Comparison of ENCODE assay signal across 9 cellular contexts in the genomic region with DNA sequence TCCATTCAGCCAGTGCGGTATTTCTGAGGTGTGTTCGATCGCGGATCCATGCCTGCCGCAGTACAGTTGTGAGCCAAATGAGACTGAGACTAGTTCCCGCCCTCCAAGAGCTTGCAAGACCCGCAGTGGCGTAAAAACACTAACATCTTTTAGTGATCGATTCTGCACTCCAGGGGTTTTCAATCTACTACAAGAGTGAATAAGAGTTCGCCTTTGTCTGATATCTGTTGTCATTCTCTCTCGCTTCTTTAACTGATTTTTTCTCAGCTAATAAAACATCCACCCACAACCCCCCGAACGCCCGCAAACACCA. TPM values are rescaled to one million over a fixed set of nuclear protein-coding genes. Genes with fewer than 3 reads are reported as not detected.
DNase-seq lines count a peak whose midpoint lies in the region; ATAC-seq and TF ChIP-seq lines count a peak whose summit lies in the region.
"Had no signal": no experiment of that assay in that cellular context is flagged by ENCODE, and none has a peak within 500 bp of the region (broad histone marks: within the 10 kb centered on the region; RNA-seq: fewer than 3 reads in every experiment).

No MANE protein-coding gene starts in this region.

- H3K4me1 ChIP-seq in GM23338 (ENCODE audit: insufficient read depth) (peaks cover 44% of the 10 kb centered on the region), iPS-18a (ENCODE audit: control insufficient read depth, low read depth, low read length) (peaks cover 33% of the 10 kb centered on the region), stomach (peaks cover 38 to 75% (median 62%) of the 10 kb centered on the region in 4 donors)

- no peaks in the 10 kb centered on the region for H3K9me2 ChIP-seq in GM23338 (ENCODE audit: insufficient read depth)

- TF ChIP-seq EP300 in stomach (IDR thresholded peaks at IDR 0.05): no peak

- peaks cover 45% of the 10 kb centered on the region for H3K79me2 ChIP-seq in GM23338 (replicated peaks; ENCODE audit: insufficient read depth)

- H3K4me3 ChIP-seq in BJ (ENCODE audit: low read depth, low read length): peak overlapping the region; percentile 38
- H3K4me3 ChIP-seq in GM23338: peak overlapping the region; percentile 99
- peak overlapping the region; percentile 100 for H3K4me3 ChIP-seq in iPS-18a (ENCODE audit: low read length)
- H3K4me3 ChIP-seq in stomach: peak overlapping the region; percentile 82 to 92 (median 87)

- H3K27ac Mint-ChIP-seq in GM23338: peak overlapping the region; percentile 100
- peak overlapping the region; percentile 99 to 100 for H3K27ac Mint-ChIP-seq in activated naive CD4-positive, alpha-beta T cell treated with anti-CD3 and anti-CD28 coated beads, Interleukin-2, amount 50 U/mL, for 72 hours

- intact Hi-C loops in stomach (cut with DNase I; ENCODE audit: low total_unique reads): no loop called here

- DNase-seq in BJ (ENCODE audit: low read depth): no peak
- no peak for DNase-seq in GM23338 (ENCODE audit: low spot score)
- no peak for DNase-seq in activated naive CD4-positive, alpha-beta T cell treated with anti-CD3 and anti-CD28 coated beads, Interleukin-2, amount 50 U/mL, for 72 hours (ENCODE audit: low spot score in 2 of 2)
- no peak for DNase-seq in stomach
- DNase-seq in GM20000 (ENCODE audit: low spot score): no peak
- DNase-seq in NCI-H187 (lab: John Stamatoyannopoulos, UW): no peak

- no peak for TF ChIP-seq POLR2A in stomach (IDR thresholded peaks at IDR 0.05)

- peaks cover 27% of the 10 kb centered on the region for H3K27me3 Mint-ChIP-seq in GM23338 (ENCODE audit: insufficient read depth, low read depth, poor library complexity)

- H3K36me3 Mint-ChIP-seq in GM23338 (ENCODE audit: low read depth): peaks cover 48% of the 10 kb centered on the region
- H3K36me3 Mint-ChIP-seq in activated naive CD4-positive, alpha-beta T cell treated with anti-CD3 and anti-CD28 coated beads, Interleukin-2, amount 50 U/mL, for 72 hours: peaks cover 34 to 50% of the 10 kb centered on the region in 2 donors

- peaks cover 24% of the 10 kb centered on the region for H4K20me1 ChIP-seq in GM23338 (replicated peaks; ENCODE audit: insufficient read depth)

- POLR2A ChIA-PET in BJ (lab: Charles Lee): interaction anchor here (0.6 to 0.9 kb wide), 6 partner anchors 9 to 749 kb away, joined by 3 to 15 read pairs (median 5); no protein-coding TSS in a partner anchor

- peak overlapping the region; percentile 99 for H3K4me2 ChIP-seq in GM23338

- peaks cover 47% of the 10 kb centered on the region for H3K4me1 Mint-ChIP-seq in GM23338

- no peak for TF ChIP-seq CTCF in BJ (IDR thresholded peaks at IDR 0.05; ENCODE audit: insufficient read depth, low read depth, low read length)
- TF ChIP-seq CTCF in GM23338 (conservative IDR thresholded peaks at IDR 0.05; ENCODE audit: low read depth in 2 of 2): no peak
- no peak for TF ChIP-seq CTCF in stomach (IDR thresholded peaks at IDR 0.05)
- TF ChIP-seq CTCF in GM20000 (IDR thresholded peaks at IDR 0.05; ENCODE audit: extremely low read depth, missing control alignments): no peak

- no peaks in the 10 kb centered on the region for H3K9me3 ChIP-seq in iPS-18a (ENCODE audit: control insufficient read depth, low read depth, low read length)
- H3K9me3 ChIP-seq in stomach: no peaks in the 10 kb centered on the region

- H3F3A ChIP-seq in GM23338 (replicated peaks; ENCODE audit: low read depth): peaks cover 50% of the 10 kb centered on the region

- H2AFZ ChIP-seq in GM23338: no peak overlapping the region

- H3K27ac ChIP-seq in GM23338 (ENCODE audit: low read depth): peak overlapping the region; percentile 55; the same call in 1 of the 2 replicates
- H3K27ac ChIP-seq in iPS-18a (ENCODE audit: low read length): peak overlapping the region; percentile 99
- H3K27ac ChIP-seq in stomach: peak overlapping the region; percentile 94 to 97 (median 96)

- peak overlapping the region; percentile 88 for H3K4me3 Mint-ChIP-seq in GM23338

- WGBS in stomach, 5 donors: 0 to 4% (median 2%) methylated on average over 14 of the region's 14 CpGs

- CTCF ChIA-PET in BJ (lab: Yijun Ruan, JAX): interaction anchor here (1.5 to 2.8 kb wide), 4 partner anchors 25 to 45 kb away, joined by 5 to 11 read pairs (median 8); partner anchors contain the start of gene ARL5C

- H3K27me3 ChIP-seq in BJ (ENCODE audit: control insufficient read depth, insufficient read depth, low read length): no peaks in the 10 kb centered on the region
- H3K27me3 ChIP-seq in GM23338 (ENCODE audit: insufficient read depth): no peaks in the 10 kb centered on the region
- H3K27me3 ChIP-seq in iPS-18a (ENCODE audit: control insufficient read depth, insufficient read depth, low read length): no peaks in the 10 kb centered on the region
- H3K27me3 ChIP-seq in stomach: no peaks in the 10 kb centered on the region

- peak; percentile 1; the same call in 1 of the 3 replicates for ATAC-seq in GM23338
- peak; percentile 20 to 50 for ATAC-seq in activated naive CD4-positive, alpha-beta T cell treated with anti-CD3 and anti-CD28 coated beads, Interleukin-2, amount 50 U/mL, for 72 hours
- ATAC-seq in HG03457 (IDR thresholded peaks at IDR 0.05; ENCODE audit: unreplicated experiment): no peak

- H3K9ac ChIP-seq in iPS-18a (ENCODE audit: low read length): peak overlapping the region; percentile 97

- no peaks in the 10 kb centered on the region; the same call in 2 of the 3 replicates for H3K9me3 Mint-ChIP-seq in GM23338
- H3K9me3 Mint-ChIP-seq in activated naive CD4-positive, alpha-beta T cell treated with anti-CD3 and anti-CD28 coated beads, Interleukin-2, amount 50 U/mL, for 72 hours: no peaks in the 10 kb centered on the region

- H3K36me3 ChIP-seq in BJ (ENCODE audit: control insufficient read depth, insufficient read depth, low read length) (peaks cover 22% of the 10 kb centered on the region), GM23338 (ENCODE audit: insufficient read depth) (peaks cover 39% of the 10 kb centered on the region), iPS-18a (ENCODE audit: control insufficient read depth, low read depth, low read length) (peaks cover 40% of the 10 kb centered on the region), stomach (peaks cover 33 to 36% (median 34%) of the 10 kb centered on the region in 4 donors)

TF ChIP-seq in GM23338, 12 proteins besides CTCF, POLR2A, EP300 and RAD21 (continues in another document):
- TF ChIP-seq ETS1 (IDR thresholded peaks at IDR 0.05) (no peak), STAT1 (IDR thresholded peaks at IDR 0.05; ENCODE audit: unreplicated experiment) (no peak)

RNA-seq across cellular contexts. Expression of gene RPL19, which starts 0.5 kb away (rescaled TPM):
- polyA plus RNA-seq in BJ (2011; rRNA removed) (1,903 and 2,002 TPM in 2 replicates), GM23338 (2016; fragmentation: Nextera tagmentation; extraction: Ambion mirVana) (2,627 and 2,838 TPM in 2 replicates), stomach (1,000 to 10,000 TPM; 3,254 to 4,546 (median 3,773) TPM)
- polyA minus RNA-seq in BJ (2011; rRNA and poly(A)+ RNA removed): 352 and 471 TPM in 2 replicates
- total RNA-seq in GM23338 (2014; rRNA removed; shearing (Covaris generic)): 1,594 and 1,843 TPM in 2 replicates
- 1,000 to 10,000 TPM; 2,719 to 2,768 TPM for total RNA-seq in activated naive CD4-positive, alpha-beta T cell treated with anti-CD3 and anti-CD28 coated beads, Interleukin-2, amount 50 U/mL, for 72 hours
- total RNA-seq in stomach: 1,000 to 10,000 TPM; 1,114 to 2,498 (median 1,672) TPM

RNA-seq across cellular contexts. Expression of gene CACNB1, which starts 2.2 kb away (rescaled TPM):
- polyA plus RNA-seq in BJ (2011; rRNA removed) (6.6 and 8.5 TPM in 2 replicates), GM23338 (2016; fragmentation: Nextera tagmentation; extraction: Ambion mirVana) (7.8 and 8.4 TPM in 2 replicates), stomach (1 to 10 TPM; 2.4 to 2.7 (median 2.7) TPM)
- polyA minus RNA-seq in BJ (2011; rRNA and poly(A)+ RNA removed): 6.7 and 14.2 TPM in 2 replicates
- 12.5 and 13.1 TPM in 2 replicates for total RNA-seq in GM23338 (2014; rRNA removed; shearing (Covaris generic))
- total RNA-seq in activated naive CD4-positive, alpha-beta T cell treated with anti-CD3 and anti-CD28 coated beads, Interleukin-2, amount 50 U/mL, for 72 hours: 10 to 100 TPM; 15.0 to 26.6 TPM
- total RNA-seq in stomach: 10 to 100 TPM in 2 of 5 donors, 1 to 10 TPM in 3; 4.2 to 57.2 (median 8.9) TPM

RNA-seq across cellular contexts. Expression of gene STAC2, which starts 26.1 kb away (rescaled TPM):
- polyA plus RNA-seq in BJ (2011; rRNA removed) (not detected in 2 replicates), GM23338 (2016; fragmentation: Nextera tagmentation; extraction: Ambion mirVana) (1.9 and 2.0 TPM in 2 replicates), stomach (under 1 TPM in 2 of 3 donors, not detected in 1; 0.15 to 0.20 TPM)
- not detected in 2 replicates for polyA minus RNA-seq in BJ (2011; rRNA and poly(A)+ RNA removed)
- 1.7 and 3.1 TPM in 2 replicates for total RNA-seq in GM23338 (2014; rRNA removed; shearing (Covaris generic))
- not detected for total RNA-seq in activated naive CD4-positive, alpha-beta T cell treated with anti-CD3 and anti-CD28 coated beads, Interleukin-2, amount 50 U/mL, for 72 hours
- total RNA-seq in stomach: under 1 TPM in 1 of 5 donors, not detected in 4; under 0.01 TPM
- total RNA-seq: pulmonary artery endothelial cell had no signal

RNA-seq across cellular contexts. Expression of gene ARL5C, which starts 33.7 kb away (rescaled TPM):
- polyA plus RNA-seq in BJ (2011; rRNA removed) (not detected in 2 replicates), GM23338 (2016; fragmentation: Nextera tagmentation; extraction: Ambion mirVana) (not detected in 2 replicates), stomach (not detected)
- polyA minus RNA-seq in BJ (2011; rRNA and poly(A)+ RNA removed): 0.05 and 0.10 TPM in 2 replicates
- not detected in 2 replicates for total RNA-seq in GM23338 (2014; rRNA removed; shearing (Covaris generic))
- under 1 TPM in 1 of 2 donors, not detected in 1; 0.25 TPM for total RNA-seq in activated naive CD4-positive, alpha-beta T cell treated with anti-CD3 and anti-CD28 coated beads, Interleukin-2, amount 50 U/mL, for 72 hours
- not detected for total RNA-seq in stomach
- total RNA-seq: pulmonary artery endothelial cell had no signal

RNA-seq across cellular contexts. Expression of gene PLXDC1, which starts 48.2 kb away (rescaled TPM):
- polyA plus RNA-seq in BJ (2011; rRNA removed): 1.8 and 5.0 TPM in 2 replicates
- 0.90 and 1.7 TPM in 2 replicates for polyA minus RNA-seq in BJ (2011; rRNA and poly(A)+ RNA removed)
- total RNA-seq in GM23338 (2014; rRNA removed; shearing (Covaris generic)): 0.28 and 0.39 TPM in 2 replicates
- polyA plus RNA-seq in GM23338 (2016; fragmentation: Nextera tagmentation; extraction: Ambion mirVana): 0.75 and 0.91 TPM in 2 replicates
- 10 to 100 TPM in 1 of 2 donors, 1 to 10 TPM in 1; 1.5 to 10.6 TPM for total RNA-seq in activated naive CD4-positive, alpha-beta T cell treated with anti-CD3 and anti-CD28 coated beads, Interleukin-2, amount 50 U/mL, for 72 hours
- total RNA-seq in stomach: 10 to 100 TPM in 2 of 5 donors, 1 to 10 TPM in 2, under 1 TPM in 1; 0.58 to 77.2 (median 8.4) TPM
- 1 to 10 TPM; 1.7 to 4.6 (median 2.1) TPM for polyA plus RNA-seq in stomach
- total RNA-seq: pulmonary artery endothelial cell had no signal

Comparison
In these comparisons a context has a peak if more than half of its experiments do, and no peak if none do; other contexts are left out.
1. H3K4me3 ChIP-seq: peak in every context shown above with its lines; median percentile 100 in iPS-18a; 99 in GM23338; 87 in stomach; 38 in BJ.